In genomic region chr7:156751319-156751718, GRCh38 we compare ENCODE assay signal across 9 cellular contexts.
DNase-seq lines count a peak whose midpoint lies in the region; ATAC-seq lines count a peak whose summit lies in the region.
"Had no signal": no experiment of that assay in that cellular context is flagged by ENCODE, and none has a peak within 500 bp of the region (broad histone marks: within the 10 kb centered on the region; RNA-seq: fewer than 3 reads in every experiment).

No MANE protein-coding gene starts in this region.

- no peak for ATAC-seq in effector memory CD8-positive, alpha-beta T cell (replicated peaks)

- no peaks in the 10 kb centered on the region for H3K9me3 Mint-ChIP-seq in stimulated activated naive CD8-positive, alpha-beta T cell treated with anti-CD3 and anti-CD28 coated beads, Interleukin-15, Interleukin-2, amounts not matched to agents 100 ng/mL and 50 ng/mL, for 24 hours
- H3K9me3 Mint-ChIP-seq in effector memory CD8-positive, alpha-beta T cell: no peaks in the 10 kb centered on the region
- H3K9me3 Mint-ChIP-seq: brain had no signal

- peaks cover 42% of the 10 kb centered on the region for H3K36me3 Mint-ChIP-seq in stimulated activated naive CD8-positive, alpha-beta T cell treated with anti-CD3 and anti-CD28 coated beads, Interleukin-15, Interleukin-2, amounts not matched to agents 100 ng/mL and 50 ng/mL, for 24 hours (ENCODE audit: low read depth)
- H3K36me3 Mint-ChIP-seq in effector memory CD8-positive, alpha-beta T cell (ENCODE audit: insufficient read depth): peaks cover 9% of the 10 kb centered on the region

- H3K27me3 Mint-ChIP-seq in stimulated activated naive CD8-positive, alpha-beta T cell treated with anti-CD3 and anti-CD28 coated beads, Interleukin-15, Interleukin-2, amounts not matched to agents 100 ng/mL and 50 ng/mL, for 24 hours: no peaks in the 10 kb centered on the region
- no peaks in the 10 kb centered on the region for H3K27me3 Mint-ChIP-seq in effector memory CD8-positive, alpha-beta T cell
- H3K27me3 Mint-ChIP-seq: brain had no signal

- peak overlapping the region; percentile 17 for H3K4me3 Mint-ChIP-seq in stimulated activated naive CD8-positive, alpha-beta T cell treated with anti-CD3 and anti-CD28 coated beads, Interleukin-15, Interleukin-2, amounts not matched to agents 100 ng/mL and 50 ng/mL, for 24 hours
- no peak overlapping the region for H3K4me3 Mint-ChIP-seq in effector memory CD8-positive, alpha-beta T cell
- H3K4me3 Mint-ChIP-seq: brain had no signal

- DNase-seq in activated T-cell treated with anti-CD3 and anti-CD28 coated beads for 48 hours (ENCODE audit: low read depth) (peak; percentile 39), T1000 (lab: John Stamatoyannopoulos, UW) (peak; percentile 14), fibroblast of the conjunctiva (ENCODE audit: low read depth) (peak; percentile 47), NOMO-1 (lab: John Stamatoyannopoulos, UW; ENCODE audit: unreplicated experiment in 2 of 2) (no peak), activated gamma-delta T cell (lab: John Stamatoyannopoulos, UW) (no peak)
- no peak for DNase-seq in activated T-cell treated with anti-CD3 and anti-CD28 coated beads, Interleukin-2, amount 50 U/mL, for 1 hour
- DNase-seq in effector memory CD8-positive, alpha-beta T cell: no peak

- H3K4me1 Mint-ChIP-seq in stimulated activated naive CD8-positive, alpha-beta T cell treated with anti-CD3 and anti-CD28 coated beads, Interleukin-15, Interleukin-2, amounts not matched to agents 100 ng/mL and 50 ng/mL, for 24 hours (ENCODE audit: low read depth): peaks cover 17% of the 10 kb centered on the region
- peaks cover 0 to 4% of the 10 kb centered on the region in 2 donors for H3K4me1 Mint-ChIP-seq in effector memory CD8-positive, alpha-beta T cell (ENCODE audit: low read depth in 2 of 2)
- H3K4me1 Mint-ChIP-seq: brain had no signal

- H3K27ac Mint-ChIP-seq in stimulated activated naive CD8-positive, alpha-beta T cell treated with anti-CD3 and anti-CD28 coated beads, Interleukin-15, Interleukin-2, amounts not matched to agents 100 ng/mL and 50 ng/mL, for 24 hours: no peak overlapping the region
- H3K27ac Mint-ChIP-seq in effector memory CD8-positive, alpha-beta T cell: no peak overlapping the region
- H3K27ac Mint-ChIP-seq: brain had no signal

Comparison
In these comparisons a context has a peak if more than half of its experiments do, and no peak if none do; other contexts are left out.
1. DNase-seq: peak in activated T-cell treated with anti-CD3 and anti-CD28 coated beads for 48 hours (single experiment), T1000 (single experiment) and fibroblast of the conjunctiva (single experiment); none in activated T-cell treated with anti-CD3 and anti-CD28 coated beads, Interleukin-2, amount 50 U/mL, for 1 hour (single experiment), NOMO-1 (0 of 2), effector memory CD8-positive, alpha-beta T cell (0 of 3) and activated gamma-delta T cell (single experiment).